ENCODE assay signal across 12 cellular contexts in the genomic region with DNA sequence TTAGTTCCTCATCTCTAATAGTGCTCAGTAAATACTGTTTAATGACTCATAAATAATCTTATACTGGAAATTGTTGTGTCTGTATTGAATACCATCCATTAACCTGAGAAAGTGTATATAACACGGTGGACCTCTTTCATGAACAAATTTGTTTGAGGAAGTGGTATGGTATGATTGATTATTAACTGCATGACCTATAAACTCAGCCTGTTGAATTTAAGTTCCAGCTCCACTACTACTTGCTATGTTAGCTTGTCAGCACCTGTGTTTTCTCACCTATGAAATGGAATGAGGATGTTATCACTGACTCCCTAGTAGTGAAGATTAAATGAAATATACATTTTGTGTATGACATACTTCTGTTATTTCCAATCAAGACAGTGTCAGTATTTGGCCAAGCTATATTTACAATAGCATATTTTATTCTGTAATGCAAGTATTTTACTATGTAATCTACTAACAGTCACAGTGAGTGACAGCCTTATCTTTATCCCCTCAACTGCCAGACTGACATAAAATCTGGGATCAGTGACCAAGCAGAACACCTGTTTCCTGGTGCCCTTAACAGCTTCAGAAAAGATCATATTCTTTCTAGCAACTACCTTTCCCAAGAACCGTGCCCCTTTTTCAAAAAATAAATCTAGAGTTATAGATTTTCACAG.
DNase-seq lines count a peak whose midpoint lies in the region; ATAC-seq and TF ChIP-seq lines count a peak whose summit lies in the region.
"Had no signal": no experiment of that assay in that cellular context is flagged by ENCODE, and none has a peak within 500 bp of the region (broad histone marks: within the 10 kb centered on the region; RNA-seq: fewer than 3 reads in every experiment).

No MANE protein-coding gene starts in this region.

- H3K4me1 ChIP-seq in adrenal gland (replicated peaks in 1 of 2): peaks cover 11 to 31% of the 10 kb centered on the region in 2 donors

- H3K9me3 ChIP-seq in WERI-Rb-1 (ENCODE audit: severe bottlenecking) (no peaks in the 10 kb centered on the region), adrenal gland (replicated peaks in 1 of 3) (no peaks in the 10 kb centered on the region)

- TF ChIP-seq CTCF in WERI-Rb-1 (IDR thresholded peaks at IDR 0.05; ENCODE audit: low read depth, low read length) (no peak), adrenal gland (IDR thresholded peaks at IDR 0.05) (no peak)

- CTCF ChIA-PET in activated CD4-positive, alpha-beta T cell treated with anti-CD3 and anti-CD28 coated beads for 36 hours (lab: Charles Lee): interaction anchor here (1.0 to 2.5 kb wide), 2 partner anchors 15 to 205 kb away, joined by 3 to 9 read pairs; no protein-coding TSS in a partner anchor

- peak; percentile 59 for ATAC-seq in GM18873 (IDR thresholded peaks at IDR 0.05; ENCODE audit: low FRiP score, unreplicated experiment)
- peak; percentile 74 for ATAC-seq in HG02938 (IDR thresholded peaks at IDR 0.05; ENCODE audit: unreplicated experiment)
- no peak for ATAC-seq in natural killer cell treated with Interleukin-12 subunit alpha and Interleukin-12 subunit beta and Interleukin-15 and Interleukin-18, amount 100 ng/mL, for 72 hours
- ATAC-seq in activated CD4-positive, alpha-beta T cell treated with anti-CD3 and anti-CD28 coated beads for 36 hours: no peak

- H3K4me3 ChIP-seq in WERI-Rb-1 (ENCODE audit: low read depth, low read length) (no peak overlapping the region), adrenal gland (no peak overlapping the region)

- H3K27me3 ChIP-seq in WERI-Rb-1 (ENCODE audit: insufficient read depth, low read depth, severe bottlenecking) (no peaks in the 10 kb centered on the region), adrenal gland (no peaks in the 10 kb centered on the region)

- H3K4me3 Mint-ChIP-seq in natural killer cell treated with Interleukin-12 subunit alpha and Interleukin-12 subunit beta and Interleukin-15 and Interleukin-18, amount 100 ng/mL, for 72 hours: peak overlapping the region; percentile 66
- no peak overlapping the region for H3K4me3 Mint-ChIP-seq in activated CD4-positive, alpha-beta T cell treated with anti-CD3 and anti-CD28 coated beads for 36 hours
- H3K4me3 Mint-ChIP-seq: CD4-positive, CD25-positive, alpha-beta regulatory T cell had no signal

- H3K27ac ChIP-seq in WERI-Rb-1 (peak overlapping the region; percentile 72), adrenal gland (peak overlapping the region in 2 of 5 donors; percentile 31 to 67)

- DNase-seq in WERI-Rb-1 (peak; percentile 14), adrenal gland (no peak)
- no peak for DNase-seq in natural killer cell treated with Interleukin-12 subunit alpha and Interleukin-12 subunit beta and Interleukin-15 and Interleukin-18, amount 100 ng/mL, for 72 hours (ENCODE audit: low spot score)
- no peak for DNase-seq in stimulated activated CD4-positive, alpha-beta T cell treated with anti-CD3 and anti-CD28 coated beads, Interleukin-4, amount 100 ng/mL, for 4 hours
- no peak for DNase-seq in activated CD4-positive, alpha-beta T cell treated with anti-CD3 and anti-CD28 coated beads for 36 hours
- no peak for DNase-seq in activated naive CD4-positive, alpha-beta T cell treated with Interleukin-2 at 50 U/mL for 16 hours
- DNase-seq: caudate nucleus; CD4-positive, CD25-positive, alpha-beta regulatory T cell; MV-4-11 had no signal

- POLR2A ChIA-PET in activated CD4-positive, alpha-beta T cell treated with anti-CD3 and anti-CD28 coated beads for 36 hours (lab: Charles Lee): no interaction called here

- no peaks in the 10 kb centered on the region for H3K9me3 Mint-ChIP-seq in natural killer cell treated with Interleukin-12 subunit alpha and Interleukin-12 subunit beta and Interleukin-15 and Interleukin-18, amount 100 ng/mL, for 72 hours
- no peaks in the 10 kb centered on the region for H3K9me3 Mint-ChIP-seq in activated CD4-positive, alpha-beta T cell treated with anti-CD3 and anti-CD28 coated beads for 36 hours (ENCODE audit: low read depth)

- intact Hi-C loops in activated CD4-positive, alpha-beta T cell treated with anti-CD3 and anti-CD28 coated beads for 36 hours (cut with DNase I, micrococcal nuclease): no loop called here
- intact Hi-C loops in adrenal gland (cut with DNase I): no loop called here

- TF ChIP-seq POLR2A in adrenal gland (IDR thresholded peaks at IDR 0.05): no peak

- H3K27ac Mint-ChIP-seq in natural killer cell treated with Interleukin-12 subunit alpha and Interleukin-12 subunit beta and Interleukin-15 and Interleukin-18, amount 100 ng/mL, for 72 hours: peak overlapping the region; percentile 74 to 89
- H3K27ac Mint-ChIP-seq in activated CD4-positive, alpha-beta T cell treated with anti-CD3 and anti-CD28 coated beads for 36 hours: no peak overlapping the region
- H3K27ac Mint-ChIP-seq: CD4-positive, CD25-positive, alpha-beta regulatory T cell had no signal

- H3K36me3 ChIP-seq in WERI-Rb-1 (no peaks in the 10 kb centered on the region), adrenal gland (replicated peaks in 1 of 2) (no peaks in the 10 kb centered on the region)

- peaks cover 30 to 36% of the 10 kb centered on the region in 2 donors for H3K4me1 Mint-ChIP-seq in natural killer cell treated with Interleukin-12 subunit alpha and Interleukin-12 subunit beta and Interleukin-15 and Interleukin-18, amount 100 ng/mL, for 72 hours (ENCODE audit: low read depth in 2 of 2)
- H3K4me1 Mint-ChIP-seq in activated CD4-positive, alpha-beta T cell treated with anti-CD3 and anti-CD28 coated beads for 36 hours: peaks cover 26% of the 10 kb centered on the region

- H3K27me3 Mint-ChIP-seq in natural killer cell treated with Interleukin-12 subunit alpha and Interleukin-12 subunit beta and Interleukin-15 and Interleukin-18, amount 100 ng/mL, for 72 hours: no peaks in the 10 kb centered on the region
- H3K27me3 Mint-ChIP-seq in activated CD4-positive, alpha-beta T cell treated with anti-CD3 and anti-CD28 coated beads for 36 hours: no peaks in the 10 kb centered on the region
- H3K27me3 Mint-ChIP-seq: stimulated activated naive CD8-positive, alpha-beta T cell treated with anti-CD3 and anti-CD28 coated beads, Interleukin-15, Interleukin-2, amounts not matched to agents 100 ng/mL and 50 ng/mL, for 24 hours had no signal

- WGBS in adrenal gland, 4 donors: 68 to 82% (median 70%) methylated on average over 2 of the region's 2 CpGs

- no peaks in the 10 kb centered on the region for H3K36me3 Mint-ChIP-seq in natural killer cell treated with Interleukin-12 subunit alpha and Interleukin-12 subunit beta and Interleukin-15 and Interleukin-18, amount 100 ng/mL, for 72 hours
- no peaks in the 10 kb centered on the region for H3K36me3 Mint-ChIP-seq in activated CD4-positive, alpha-beta T cell treated with anti-CD3 and anti-CD28 coated beads for 36 hours (ENCODE audit: low read depth)
- H3K36me3 Mint-ChIP-seq: CD4-positive, CD25-positive, alpha-beta regulatory T cell had no signal

Comparison
In these comparisons a context has a peak if more than half of its experiments do, and no peak if none do; other contexts are left out.
1. ATAC-seq: peak in GM18873 (single experiment) and HG02938 (single experiment); none in natural killer cell treated with Interleukin-12 subunit alpha and Interleukin-12 subunit beta and Interleukin-15 and Interleukin-18, amount 100 ng/mL, for 72 hours (0 of 2) and activated CD4-positive, alpha-beta T cell treated with anti-CD3 and anti-CD28 coated beads for 36 hours (single experiment).